ENCODE assay signal across 27 cellular contexts in genomic region chr1:167433884-167434283, GRCh38.
DNase-seq lines count a peak whose midpoint lies in the region; ATAC-seq lines count a peak whose summit lies in the region.
"Had no signal": no experiment of that assay in that cellular context is flagged by ENCODE, and none has a peak within 500 bp of the region (broad histone marks: within the 10 kb centered on the region; RNA-seq: fewer than 3 reads in every experiment).

No MANE protein-coding gene starts in this region.

- peak overlapping the region in 6 of 11 experiments; percentile 6 to 93 (median 86); a peak in 9 of 22 replicates for H3K4me2 ChIP-seq in BLaER1 treated with 17β-estradiol and CSF1 and Interleukin-3, amounts not matched to agents 10 nM and 100 nM

- no peak for DNase-seq in activated CD4-positive, alpha-beta memory T cell treated with anti-CD3 and anti-CD28 coated beads, Interleukin-2, amount 10 ng/mL, durations not matched to agents 7 days and 5 days
- no peak for DNase-seq in activated CD4-positive, alpha-beta memory T cell treated with anti-CD3 and anti-CD28 coated beads for 36 hours
- DNase-seq in mesenteric fat pad (ENCODE audit: low spot score) (peak; percentile 47), NCI-H345 (lab: John Stamatoyannopoulos, UW) (no peak)
- DNase-seq: activated CD4-positive, CD25-positive, alpha-beta regulatory T cell; Caco-2; caudate nucleus; foreskin fibroblast; H7; KBM-7; NCI-H1092 treated with DMSO at 0.1 percent for 48 hours; NCI-H187; NCI-H2171; NCI-H510A; occipital lobe; psoas muscle; RPMI8226; SJCRH30; stimulated activated CD4-positive, alpha-beta T cell treated with anti-CD3 and anti-CD28 coated beads, Interleukin-2, amount 100 ng/mL, for 48 hours; trophoblast cell had no signal

- H3K36me3 Mint-ChIP-seq in activated CD4-positive, alpha-beta memory T cell treated with anti-CD3 and anti-CD28 coated beads, Interleukin-2, amount 10 ng/mL, durations not matched to agents 7 days and 5 days (ENCODE audit: low read depth), result peaks cover 83% of the 10 kb centered on the region
- H3K36me3 Mint-ChIP-seq in activated CD4-positive, alpha-beta memory T cell treated with anti-CD3 and anti-CD28 coated beads for 36 hours, result peaks cover 39% of the 10 kb centered on the region
- H3K36me3 Mint-ChIP-seq in IgD-negative memory B cell, result peaks cover 6% of the 10 kb centered on the region
- H3K36me3 Mint-ChIP-seq: mesothelial cell of epicardium had no signal

- H3K4me1 Mint-ChIP-seq in activated CD4-positive, alpha-beta memory T cell treated with anti-CD3 and anti-CD28 coated beads, Interleukin-2, amount 10 ng/mL, durations not matched to agents 7 days and 5 days, result peaks cover 56% of the 10 kb centered on the region
- H3K4me1 Mint-ChIP-seq in activated CD4-positive, alpha-beta memory T cell treated with anti-CD3 and anti-CD28 coated beads for 36 hours (ENCODE audit: low read depth), result peaks cover 51% of the 10 kb centered on the region
- H3K4me1 Mint-ChIP-seq in IgD-negative memory B cell, result peaks cover 52 to 70% (median 60%) of the 10 kb centered on the region in 3 donors

- peaks cover 45 to 80% (median 68%) of the 10 kb centered on the region in 10 experiments for H3K4me1 ChIP-seq in BLaER1 treated with 17β-estradiol and CSF1 and Interleukin-3, amounts not matched to agents 10 nM and 100 nM
- H3K4me1 ChIP-seq: Caco-2 had no signal

- no peaks in the 10 kb centered on the region for H3K9me3 Mint-ChIP-seq in activated CD4-positive, alpha-beta memory T cell treated with anti-CD3 and anti-CD28 coated beads, Interleukin-2, amount 10 ng/mL, durations not matched to agents 7 days and 5 days
- H3K9me3 Mint-ChIP-seq in activated CD4-positive, alpha-beta memory T cell treated with anti-CD3 and anti-CD28 coated beads for 36 hours, result no peaks in the 10 kb centered on the region
- H3K9me3 Mint-ChIP-seq in IgD-negative memory B cell, result no peaks in the 10 kb centered on the region

- ATAC-seq in HG03354 (IDR thresholded peaks at IDR 0.05; ENCODE audit: poor library complexity, severe bottlenecking, unreplicated experiment), result no peak
- no peak for ATAC-seq in HG03025 (IDR thresholded peaks at IDR 0.05; ENCODE audit: low FRiP score, unreplicated experiment)
- ATAC-seq: psoas muscle, sciatic nerve had no signal

- peak overlapping the region; percentile 17 for H3K27ac Mint-ChIP-seq in activated CD4-positive, alpha-beta memory T cell treated with anti-CD3 and anti-CD28 coated beads, Interleukin-2, amount 10 ng/mL, durations not matched to agents 7 days and 5 days
- H3K27ac Mint-ChIP-seq in activated CD4-positive, alpha-beta memory T cell treated with anti-CD3 and anti-CD28 coated beads for 36 hours, result no peak overlapping the region
- H3K27ac Mint-ChIP-seq in IgD-negative memory B cell, result peak overlapping the region in 1 of 3 donors; percentile 46
- H3K27ac Mint-ChIP-seq: mesothelial cell of epicardium had no signal

- peaks cover 0 to 16% (median under 1%) of the 10 kb centered on the region in 11 experiments; a peak in 9 of 22 replicates for H3K27me3 ChIP-seq in BLaER1 treated with 17β-estradiol and CSF1 and Interleukin-3, amounts not matched to agents 10 nM and 100 nM
- H3K27me3 ChIP-seq: SJCRH30 had no signal

- no peaks in the 10 kb centered on the region for H3K36me3 ChIP-seq in BLaER1 treated with 17β-estradiol and CSF1 and Interleukin-3, amounts not matched to agents 10 nM and 100 nM
- H3K36me3 ChIP-seq: esophagus muscularis mucosa, SJCRH30 had no signal

- peaks cover 0 to 20% (median 12%) of the 10 kb centered on the region in 11 experiments; a peak in 15 of 22 replicates for H3K9me3 ChIP-seq in BLaER1 treated with 17β-estradiol and CSF1 and Interleukin-3, amounts not matched to agents 10 nM and 100 nM (replicated peaks in 1 of 11)
- H3K9me3 ChIP-seq: Caco-2, esophagus muscularis mucosa, psoas muscle, SJCRH30 had no signal

- H3K9ac ChIP-seq in BLaER1 treated with 17β-estradiol and CSF1 and Interleukin-3, amounts not matched to agents 10 nM and 100 nM, result no peak overlapping the region

- CTCF ChIA-PET in activated CD4-positive, alpha-beta memory T cell treated with anti-CD3 and anti-CD28 coated beads, Interleukin-2, amount 10 ng/mL, durations not matched to agents 7 days and 5 days (lab: Charles Lee), result interaction anchor here (0.6 to 2.6 kb wide), 2 partner anchors 100 to 375 kb away, joined by 3 to 9 read pairs; no protein-coding TSS in a partner anchor
- CTCF ChIA-PET in activated CD4-positive, alpha-beta memory T cell treated with anti-CD3 and anti-CD28 coated beads for 36 hours (lab: Charles Lee), result interaction anchor here (1.3 to 1.7 kb wide), 2 partner anchors 9 to 99 kb away, joined by 3 to 6 read pairs; no protein-coding TSS in a partner anchor

- no peak overlapping the region for H3K27ac ChIP-seq in BLaER1 treated with 17β-estradiol and CSF1 and Interleukin-3, amounts not matched to agents 10 nM and 100 nM
- H3K27ac ChIP-seq: esophagus muscularis mucosa, psoas muscle, SJCRH30 had no signal

- H3K27me3 Mint-ChIP-seq in activated CD4-positive, alpha-beta memory T cell treated with anti-CD3 and anti-CD28 coated beads, Interleukin-2, amount 10 ng/mL, durations not matched to agents 7 days and 5 days, result no peaks in the 10 kb centered on the region
- H3K27me3 Mint-ChIP-seq in activated CD4-positive, alpha-beta memory T cell treated with anti-CD3 and anti-CD28 coated beads for 36 hours, result no peaks in the 10 kb centered on the region
- H3K27me3 Mint-ChIP-seq in IgD-negative memory B cell, result peaks cover 6% of the 10 kb centered on the region

- H4K20me1 ChIP-seq in BLaER1 treated with 17β-estradiol and CSF1 and Interleukin-3, amounts not matched to agents 10 nM and 100 nM, result no peaks in the 10 kb centered on the region; a peak in 1 of 22 replicates

- no peak overlapping the region for H3K4me3 ChIP-seq in BLaER1 treated with 17β-estradiol and CSF1 and Interleukin-3, amounts not matched to agents 10 nM and 100 nM
- H3K4me3 ChIP-seq: esophagus muscularis mucosa, psoas muscle, SJCRH30 had no signal

- POLR2A ChIA-PET in activated CD4-positive, alpha-beta memory T cell treated with anti-CD3 and anti-CD28 coated beads, Interleukin-2, amount 10 ng/mL, durations not matched to agents 7 days and 5 days (lab: Charles Lee), result interaction anchor here (1.2 kb wide), 1 partner anchor 13 kb away, joined by 3 read pairs; no protein-coding TSS in a partner anchor
- POLR2A ChIA-PET in activated CD4-positive, alpha-beta memory T cell treated with anti-CD3 and anti-CD28 coated beads for 36 hours (lab: Charles Lee), result interaction anchor here (1.1 kb wide), 1 partner anchor 22 kb away, joined by 3 read pairs; no protein-coding TSS in a partner anchor

- H3K4me3 Mint-ChIP-seq in activated CD4-positive, alpha-beta memory T cell treated with anti-CD3 and anti-CD28 coated beads, Interleukin-2, amount 10 ng/mL, durations not matched to agents 7 days and 5 days, result no peak overlapping the region
- H3K4me3 Mint-ChIP-seq in activated CD4-positive, alpha-beta memory T cell treated with anti-CD3 and anti-CD28 coated beads for 36 hours, result no peak overlapping the region
- peak overlapping the region in 3 of 4 donors; percentile 37 to 83 (median 55) for H3K4me3 Mint-ChIP-seq in IgD-negative memory B cell
- H3K4me3 Mint-ChIP-seq: mesothelial cell of epicardium had no signal

- intact Hi-C loops in activated CD4-positive, alpha-beta memory T cell treated with anti-CD3 and anti-CD28 coated beads for 36 hours (cut with micrococcal nuclease), result no loop called here

Comparison
In these comparisons a context has a peak if more than half of its experiments do, and no peak if none do; other contexts are left out.
1. H3K4me3 Mint-ChIP-seq: peak in IgD-negative memory B cell (3 of 4); none in activated CD4-positive, alpha-beta memory T cell treated with anti-CD3 and anti-CD28 coated beads, Interleukin-2, amount 10 ng/mL, durations not matched to agents 7 days and 5 days (single experiment) and activated CD4-positive, alpha-beta memory T cell treated with anti-CD3 and anti-CD28 coated beads for 36 hours (single experiment).